8 cellular contexts compared by ENCODE assay signal in the genomic region with DNA sequence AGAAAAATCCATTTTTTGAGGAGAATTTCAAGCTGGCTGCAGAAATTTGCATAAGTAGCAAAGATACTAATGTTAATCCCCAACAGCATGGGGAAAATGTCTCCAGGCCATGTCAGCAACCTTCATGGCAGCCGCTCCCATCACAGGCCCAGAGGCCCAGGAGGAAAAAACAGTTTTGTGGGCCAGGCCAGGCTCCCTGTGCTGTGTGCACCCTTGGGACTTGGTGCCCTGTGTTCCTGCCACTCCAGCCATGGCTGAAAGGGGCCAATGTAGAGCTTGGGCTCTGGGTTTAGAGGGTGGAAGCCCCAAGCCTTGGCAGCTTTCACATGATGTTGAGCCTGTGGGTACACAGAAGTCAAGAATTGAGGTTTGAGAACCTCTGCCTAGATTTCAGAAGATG.
"Had no signal": no experiment of that assay in that cellular context is flagged by ENCODE, and none has a peak within 500 bp of the region (broad histone marks: within the 10 kb centered on the region; RNA-seq: fewer than 3 reads in every experiment).

No MANE protein-coding gene starts in this region.

- DNase-seq: IMR-90, KBM-7, KG1 had no signal

- ATAC-seq: HepG2, K562 had no signal

- FAIRE-seq: HepG2, HTR-8/SVneo, K562 had no signal

- H3K4me2 ChIP-seq: KMS-11 had no signal

- H3K27ac ChIP-seq: HL-60, KMS-11 had no signal

- H3K4me3 ChIP-seq: K562 had no signal
